In the genomic region with DNA sequence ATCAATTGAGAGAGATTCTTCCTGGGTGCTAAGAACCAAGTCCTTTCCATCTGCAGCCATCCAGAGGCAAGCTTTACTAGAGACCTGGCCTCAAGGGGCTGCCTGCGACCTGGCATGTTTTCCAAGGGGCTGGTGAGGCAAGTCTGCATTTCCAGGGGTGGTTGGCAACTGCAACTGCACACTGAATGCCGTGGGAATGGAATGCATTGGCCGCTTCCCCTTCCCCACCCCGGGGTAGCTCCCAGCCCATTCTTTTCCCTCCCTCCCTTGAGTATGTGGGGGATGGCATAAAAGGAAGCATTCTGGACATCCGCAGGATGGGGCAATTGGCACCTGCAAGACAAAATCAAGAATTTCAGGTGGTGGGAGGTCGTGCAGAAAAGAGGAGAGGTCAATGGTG, we compare ENCODE assay signal across 15 cellular contexts.
DNase-seq lines count a peak whose midpoint lies in the region; ATAC-seq and TF ChIP-seq lines count a peak whose summit lies in the region.
"Had no signal": no experiment of that assay in that cellular context is flagged by ENCODE, and none has a peak within 500 bp of the region (broad histone marks: within the 10 kb centered on the region; RNA-seq: fewer than 3 reads in every experiment).

No MANE protein-coding gene starts in this region.

- H3K4me2 ChIP-seq in OCI-LY7 (ENCODE audit: low read length) (peak overlapping the region; percentile 66), neural progenitor cell (peak overlapping the region; percentile 31)

- H3K27me3 Mint-ChIP-seq in neural progenitor cell (ENCODE audit: insufficient read depth, low read depth) = peaks cover 2% of the 10 kb centered on the region
- peaks cover 11 to 13% of the 10 kb centered on the region in 2 donors for H3K27me3 Mint-ChIP-seq in stimulated activated naive B cell treated with anti-CD40 and anti-IgM and Interleukin-4, amounts not matched to agents 10 μg/mL and 1 μg/mL and 100 μg/mL, for 72 hours

- no peak for ATAC-seq in stimulated activated naive B cell treated with anti-CD40 and anti-IgM and Interleukin-4, amounts not matched to agents 10 μg/mL and 1 μg/mL and 100 μg/mL, for 72 hours (replicated peaks)
- ATAC-seq: CD8-positive, alpha-beta T cell had no signal

- no peaks in the 10 kb centered on the region for H3K9me3 ChIP-seq in OCI-LY7 (ENCODE audit: low read length)
- H3K9me3 ChIP-seq in iPS-20b (ENCODE audit: insufficient read depth, low read depth, low read length) = no peaks in the 10 kb centered on the region
- H3K9me3 ChIP-seq in neural progenitor cell (ENCODE audit: low read depth) = no peaks in the 10 kb centered on the region
- H3K9me3 ChIP-seq: HAP-1 had no signal

- H3K27me3 ChIP-seq in iPS-20b (ENCODE audit: insufficient read depth, low read length) (no peaks in the 10 kb centered on the region; the same call in 1 of the 2 replicates), neural progenitor cell (no peaks in the 10 kb centered on the region)

- H4K20me1 ChIP-seq in OCI-LY7 (ENCODE audit: insufficient read depth, low read length) (no peaks in the 10 kb centered on the region), neural progenitor cell (ENCODE audit: low read depth) (peaks cover 13% of the 10 kb centered on the region)

- TF ChIP-seq CTCF in OCI-LY7 (conservative IDR thresholded peaks at IDR 0.05; ENCODE audit: low read length) (no peak), neural progenitor cell (IDR thresholded peaks at IDR 0.05) (no peak)

- no peak overlapping the region for H2AFZ ChIP-seq in OCI-LY7 (ENCODE audit: low read length)
- no peak overlapping the region for H2AFZ ChIP-seq in neural progenitor cell (replicated peaks)

- no peaks in the 10 kb centered on the region for H3K9me3 Mint-ChIP-seq in neural progenitor cell
- H3K9me3 Mint-ChIP-seq in stimulated activated naive B cell treated with anti-CD40 and anti-IgM and Interleukin-4, amounts not matched to agents 10 μg/mL and 1 μg/mL and 100 μg/mL, for 72 hours = no peaks in the 10 kb centered on the region
- H3K9me3 Mint-ChIP-seq: CD14-positive monocyte; CD8-positive, alpha-beta T cell had no signal

- H3K4me1 Mint-ChIP-seq in neural progenitor cell = peaks cover 24% of the 10 kb centered on the region
- no peaks in the 10 kb centered on the region for H3K4me1 Mint-ChIP-seq in stimulated activated naive B cell treated with anti-CD40 and anti-IgM and Interleukin-4, amounts not matched to agents 10 μg/mL and 1 μg/mL and 100 μg/mL, for 72 hours
- H3K4me1 Mint-ChIP-seq: CD14-positive monocyte had no signal

- CTCF ChIA-PET in OCI-LY7 (lab: Charles Lee; ENCODE audit: unreplicated experiment) = no interaction called here

- no peak overlapping the region for H3K4me3 Mint-ChIP-seq in neural progenitor cell
- no peak overlapping the region for H3K4me3 Mint-ChIP-seq in stimulated activated naive B cell treated with anti-CD40 and anti-IgM and Interleukin-4, amounts not matched to agents 10 μg/mL and 1 μg/mL and 100 μg/mL, for 72 hours
- H3K4me3 Mint-ChIP-seq: CD14-positive monocyte; CD8-positive, alpha-beta T cell had no signal

- H3K27ac ChIP-seq in OCI-LY7 (ENCODE audit: low read depth, low read length, poor library complexity, severe bottlenecking) = no peak overlapping the region
- H3K27ac ChIP-seq in iPS-20b (ENCODE audit: low read length) = no peak overlapping the region
- H3K27ac ChIP-seq in neural progenitor cell = no peak overlapping the region
- H3K27ac ChIP-seq: 22Rv1 had no signal

- peak; percentile 34 for DNase-seq in ELF-1 (ENCODE audit: low read depth, low spot score)
- DNase-seq in OCI-LY7 (ENCODE audit: low spot score) = no peak
- peak; percentile 50 for DNase-seq in neural progenitor cell (ENCODE audit: low spot score)
- no peak for DNase-seq in stimulated activated naive B cell treated with anti-CD40 and anti-IgM and Interleukin-4, amounts not matched to agents 10 μg/mL and 1 μg/mL and 100 μg/mL, for 72 hours
- DNase-seq in SW 1271 (lab: John Stamatoyannopoulos, UW) = no peak
- no peak for DNase-seq in activated effector memory CD4-positive, alpha-beta T cell treated with Interleukin-2 at 50 U/mL for 16 hours
- DNase-seq: CD8-positive, alpha-beta T cell; COR-L47; DMS153; DND-41; IMR-90 had no signal

- H3K36me3 ChIP-seq in OCI-LY7 (ENCODE audit: insufficient read depth, low read length) (no peaks in the 10 kb centered on the region), iPS-20b (ENCODE audit: insufficient read depth, low read depth, low read length) (no peaks in the 10 kb centered on the region), neural progenitor cell (no peaks in the 10 kb centered on the region)
- H3K36me3 ChIP-seq: HAP-1 had no signal

- H3K9ac ChIP-seq in iPS-20b (ENCODE audit: low read depth, low read length) (peak overlapping the region; percentile 26; the same call in 1 of the 2 replicates), neural progenitor cell (no peak overlapping the region)

- H3F3A ChIP-seq in neural progenitor cell (ENCODE audit: low read depth) = peaks cover 7% of the 10 kb centered on the region

- peaks cover 44% of the 10 kb centered on the region for H3K4me1 ChIP-seq in OCI-LY7 (ENCODE audit: insufficient read depth, low read length, poor library complexity, severe bottlenecking)
- peaks cover 30% of the 10 kb centered on the region; the same call in 1 of the 2 replicates for H3K4me1 ChIP-seq in iPS-20b (ENCODE audit: insufficient read depth, low read length)
- peaks cover 21% of the 10 kb centered on the region for H3K4me1 ChIP-seq in neural progenitor cell
- H3K4me1 ChIP-seq: HAP-1 had no signal

- BruUV-seq in OCI-LY7 (replicated peaks; lab: Mats Ljungman, UMichigan) = no TSS peak

- POLR2A ChIA-PET in OCI-LY7 (lab: Charles Lee) = no interaction called here

- H3K4me3 ChIP-seq in OCI-LY7 (ENCODE audit: low read depth, low read length, poor library complexity, severe bottlenecking) (peak overlapping the region; percentile 46), iPS-20b (ENCODE audit: low read length) (no peak overlapping the region), neural progenitor cell (no peak overlapping the region)
- H3K4me3 ChIP-seq: HAP-1 had no signal

- H3K27ac Mint-ChIP-seq in neural progenitor cell = no peak overlapping the region
- H3K27ac Mint-ChIP-seq in stimulated activated naive B cell treated with anti-CD40 and anti-IgM and Interleukin-4, amounts not matched to agents 10 μg/mL and 1 μg/mL and 100 μg/mL, for 72 hours = no peak overlapping the region
- H3K27ac Mint-ChIP-seq: CD14-positive monocyte; CD8-positive, alpha-beta T cell had no signal

- no peaks in the 10 kb centered on the region for H3K9me2 ChIP-seq in OCI-LY7 (ENCODE audit: insufficient read depth, low read length)

- intact Hi-C loops in OCI-LY7 (cut with micrococcal nuclease; ENCODE audit: unreplicated experiment) = no loop called here

- H3K79me2 ChIP-seq in OCI-LY7 (ENCODE audit: insufficient read depth, low read depth, low read length) (no peaks in the 10 kb centered on the region), neural progenitor cell (ENCODE audit: low read depth) (no peaks in the 10 kb centered on the region)

- H3K36me3 Mint-ChIP-seq in neural progenitor cell = no peaks in the 10 kb centered on the region
- H3K36me3 Mint-ChIP-seq in stimulated activated naive B cell treated with anti-CD40 and anti-IgM and Interleukin-4, amounts not matched to agents 10 μg/mL and 1 μg/mL and 100 μg/mL, for 72 hours = no peaks in the 10 kb centered on the region
- H3K36me3 Mint-ChIP-seq: CD14-positive monocyte; CD8-positive, alpha-beta T cell had no signal

Comparison
In these comparisons a context has a peak if more than half of its experiments do, and no peak if none do; other contexts are left out.
1. DNase-seq: peak in ELF-1 (single experiment) and neural progenitor cell (single experiment); none in OCI-LY7 (single experiment), stimulated activated naive B cell treated with anti-CD40 and anti-IgM and Interleukin-4, amounts not matched to agents 10 μg/mL and 1 μg/mL and 100 μg/mL, for 72 hours (single experiment), SW 1271 (0 of 2) and activated effector memory CD4-positive, alpha-beta T cell treated with Interleukin-2 at 50 U/mL for 16 hours (single experiment).